ENCODE assay signal across 8 cellular contexts in genomic region chr3:21484323-21485154, GRCh38.
DNase-seq lines count a peak whose midpoint lies in the region; ATAC-seq and TF ChIP-seq lines count a peak whose summit lies in the region.

No MANE protein-coding gene starts in this region.

- peak; percentile 69 for DNase-seq in Ammon's horn (ENCODE audit: low spot score)
- peak; percentile 62 for DNase-seq in IMR-90
- peak; percentile 59 for DNase-seq in RPMI8226
- DNase-seq in epidermal melanocyte (ENCODE audit: insufficient read length, low spot score): peak; percentile 17
- peak; percentile 43 for DNase-seq in midbrain (lab: John Stamatoyannopoulos, UW)

- no peak overlapping the region for H2BK20ac ChIP-seq in IMR-90 (ENCODE audit: low read depth, low read length)

- intact Hi-C loops in IMR-90 (cut with micrococcal nuclease): loop anchor here (1.0 to 10.0 kb wide), 5 partner anchors 410 to 1144 kb away; no protein-coding TSS in a partner anchor

- no peaks in the 10 kb centered on the region for H3K79me1 ChIP-seq in IMR-90 (ENCODE audit: low read depth in 1 of 2, low read length in 2 of 2)

- no peak overlapping the region for H2BK5ac ChIP-seq in IMR-90 (ENCODE audit: low read depth, low read length, poor library complexity, severe bottlenecking)

- peak; percentile 76 for ATAC-seq in GM18867 (IDR thresholded peaks at IDR 0.05; ENCODE audit: unreplicated experiment)
- peak; percentile 92 for ATAC-seq in IMR-90 (ENCODE audit: low read depth)
- ATAC-seq in GM19035 (IDR thresholded peaks at IDR 0.05; ENCODE audit: unreplicated experiment): no peak
- ATAC-seq in HG02571 (IDR thresholded peaks at IDR 0.05; ENCODE audit: unreplicated experiment): no peak

- TF ChIP-seq POLR2A in IMR-90 (IDR thresholded peaks at IDR 0.05; ENCODE audit: low read depth, low read length): no peak

- no peak overlapping the region for H3K4me2 ChIP-seq in IMR-90 (ENCODE audit: low read depth, low read length)

- H3K56ac ChIP-seq in IMR-90 (ENCODE audit: extremely low read depth, insufficient read depth, low read length): no peak overlapping the region

- H3K18ac ChIP-seq in IMR-90 (ENCODE audit: low read depth, low read length): no peak overlapping the region

- TF ChIP-seq CTCF in IMR-90 (conservative IDR thresholded peaks at IDR 0.05; ENCODE audit: low read depth, low read length): peak; percentile 56

- no peak overlapping the region for H2BK15ac ChIP-seq in IMR-90 (ENCODE audit: low read depth, low read length)

- in situ Hi-C loops in IMR-90 (cut with MboI; ENCODE audit: low sequenced_read_pairs): loop anchor here (10.0 to 25.0 kb wide), 2 partner anchors 970 to 1147 kb away; no protein-coding TSS in a partner anchor

- H4K5ac ChIP-seq in IMR-90 (ENCODE audit: low read depth, low read length): no peak overlapping the region

- no peak overlapping the region for H3K4ac ChIP-seq in IMR-90 (ENCODE audit: low read depth, low read length)

- 67% methylated on average over 2 of the region's 4 CpGs; no CpG with 5 or more reads in 1 of the 2 experiments for WGBS in IMR-90 (ENCODE audit: extremely low coverage in 2 of 2, insufficient read length in 1 of 2), 2 experiments

- no peaks in the 10 kb centered on the region for H3K4me1 ChIP-seq in IMR-90 (ENCODE audit: control insufficient read depth, insufficient read depth, low read length)

- BruUV-seq in IMR-90 (replicated peaks; lab: Mats Ljungman, UMichigan): no TSS peak

- H2AK9ac ChIP-seq in IMR-90 (replicated peaks; ENCODE audit: low read depth, low read length, poor library complexity): no peak overlapping the region

- no peaks in the 10 kb centered on the region for H4K20me1 ChIP-seq in IMR-90 (ENCODE audit: insufficient read depth, low read length)

- no peak overlapping the region for H2AFZ ChIP-seq in IMR-90 (replicated peaks; ENCODE audit: low read length, poor library complexity)

- no peak overlapping the region for H3K23ac ChIP-seq in IMR-90 (ENCODE audit: low read depth, low read length)

- H3K27me3 ChIP-seq in IMR-90 (ENCODE audit: control insufficient read depth, insufficient read depth, low read length): no peaks in the 10 kb centered on the region

- H3K14ac ChIP-seq in IMR-90 (replicated peaks; ENCODE audit: low read depth, low read length): no peak overlapping the region

- CTCF ChIA-PET in IMR-90 (lab: Yijun Ruan, JAX): no interaction called here

- H2BK120ac ChIP-seq in IMR-90 (ENCODE audit: low read depth, low read length): no peak overlapping the region

- no peaks in the 10 kb centered on the region for H3K9me3 ChIP-seq in IMR-90 (ENCODE audit: control insufficient read depth, insufficient read depth, low read length)

- no peaks in the 10 kb centered on the region for H3K36me3 ChIP-seq in IMR-90 (ENCODE audit: control insufficient read depth, insufficient read depth, low read length)

- POLR2A ChIA-PET in IMR-90 (lab: Charles Lee; ENCODE audit: unreplicated experiment): no interaction called here

- H3K4me3 ChIP-seq in IMR-90 (ENCODE audit: insufficient read depth, low read depth, low read length): no peak overlapping the region

- no peak overlapping the region for H4K8ac ChIP-seq in IMR-90 (ENCODE audit: low read depth in 2 of 2, low read length in 2 of 2)

- dilution Hi-C loops in IMR-90 (cut with HindIII; ENCODE audit: low sequenced_read_pairs, unreplicated experiment): no loop called here

- H3K27ac ChIP-seq in IMR-90 (ENCODE audit: insufficient read depth, low read length): no peak overlapping the region

- H4K91ac ChIP-seq in IMR-90 (ENCODE audit: insufficient read depth, low read depth, low read length): no peak overlapping the region

- peak; percentile 71 for TF ChIP-seq RAD21 in IMR-90 (IDR thresholded peaks at IDR 0.05; ENCODE audit: low read length)

- no peak overlapping the region for H3K9ac ChIP-seq in IMR-90 (ENCODE audit: low read depth, low read length)

- no peaks in the 10 kb centered on the region for H3K9me1 ChIP-seq in IMR-90 (ENCODE audit: insufficient read depth, low read length)

- H2AK5ac ChIP-seq in IMR-90 (ENCODE audit: low read depth, low read length): no peak overlapping the region

TF ChIP-seq in IMR-90, 13 proteins besides CTCF, POLR2A, EP300 and RAD21:
- TF ChIP-seq SMC3 (IDR thresholded peaks at IDR 0.05; ENCODE audit: low read depth, low read length) (peak; percentile 55), RFX5 (IDR thresholded peaks at IDR 0.05; ENCODE audit: low read depth, low read length) (no peak), CHD1 (IDR thresholded peaks at IDR 0.05; ENCODE audit: low read depth, low read length) (no peak), BHLHE40 (IDR thresholded peaks at IDR 0.05; ENCODE audit: low read depth, low read length) (no peak)

Comparison
In these comparisons a context has a peak if more than half of its experiments do, and no peak if none do; other contexts are left out.
1. DNase-seq: peak in every context shown above with its lines; median percentile 69 in Ammon's horn; 62 in IMR-90; 59 in RPMI8226; 43 in midbrain; 17 in epidermal melanocyte.
2. ATAC-seq: peak in GM18867 (single experiment) and IMR-90 (single experiment); none in GM19035 (single experiment) and HG02571 (single experiment).